34 cellular contexts compared by ENCODE assay signal in the genomic region with DNA sequence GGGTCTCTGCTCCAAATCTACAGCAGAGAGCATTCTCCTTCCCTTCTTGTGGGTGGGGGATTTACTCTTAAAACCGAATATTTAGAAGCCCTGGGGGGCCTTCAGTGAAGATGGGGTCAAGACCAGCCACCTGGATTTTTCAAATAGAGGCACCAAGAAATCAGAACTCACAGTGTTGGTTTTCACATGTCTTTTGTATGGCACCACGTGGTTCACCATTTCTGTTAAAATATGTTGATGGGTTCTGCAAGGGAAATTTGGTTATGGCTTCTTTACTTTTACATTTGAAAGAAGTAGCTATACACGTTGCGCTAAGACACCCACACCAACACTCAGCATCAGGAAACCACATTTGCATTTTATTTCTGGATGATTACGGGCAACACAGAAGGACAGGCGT.
"Had no signal": no experiment of that assay in that cellular context is flagged by ENCODE, and none has a peak within 500 bp of the region (broad histone marks: within the 10 kb centered on the region; RNA-seq: fewer than 3 reads in every experiment).

No MANE protein-coding gene starts in this region.

- H3K4me1 ChIP-seq: adrenal gland, ascending aorta, body of pancreas, breast epithelium had no signal

- H3K36me3 ChIP-seq: adrenal gland, ascending aorta, brain microvascular endothelial cell, breast epithelium, cardiac muscle cell had no signal

- H3K27ac ChIP-seq: adrenal gland, ascending aorta, body of pancreas, brain microvascular endothelial cell, breast epithelium, cardiac muscle cell had no signal

- DNase-seq: activated effector memory CD4-positive, alpha-beta T cell treated with anti-CD3 and anti-CD28 coated beads, Interleukin-2, amount 50 U/mL, for 16 hours; activated effector memory CD4-positive, alpha-beta T cell treated with Interleukin-2 at 50 U/mL for 16 hours; activated gamma-delta T cell; activated gamma-delta T cell treated with Interleukin-2 at 50 U/mL for 16 hours; activated naive CD4-positive, alpha-beta T cell; activated naive CD4-positive, alpha-beta T cell treated with anti-CD3 and anti-CD28 coated beads for 36 hours; activated naive CD4-positive, alpha-beta T cell treated with anti-CD3 and anti-CD28 coated beads, Interleukin-2, amount 10 ng/mL, durations not matched to agents 7 days and 5 days; activated naive CD4-positive, alpha-beta T cell treated with anti-CD3 and anti-CD28 coated beads, Interleukin-2, amount 50 U/mL, for 16 hours; activated naive CD4-positive, alpha-beta T cell treated with Interleukin-2 at 50 U/mL for 16 hours; activated naive CD8-positive, alpha-beta T cell treated with anti-CD3 and anti-CD28 coated beads for 36 hours; activated naive CD8-positive, alpha-beta T cell treated with anti-CD3 and anti-CD28 coated beads, Interleukin-2, amount 10 ng/mL, durations not matched to agents 7 days and 5 days; activated naive CD8-positive, alpha-beta T cell treated with anti-CD3 and anti-CD28 coated beads, Interleukin-2, amount 50 U/mL, for 24 hours; activated T-cell treated with anti-CD3 and anti-CD28 coated beads, Interleukin-2, amount 50 U/mL, for 1 hour; activated T-cell treated with anti-CD3 and anti-CD28 coated beads, Interleukin-2, amount 50 U/mL, for 24 hours; activated T-cell treated with anti-CD3 and anti-CD28 coated beads, Interleukin-2, amount 50 U/mL, for 4 hours; activated T-cell treated with anti-CD3 and anti-CD28 coated beads, Interleukin-2, amount 50 U/mL, for 48 hours; activated T-cell treated with anti-CD3 and anti-CD28 coated beads, Interleukin-2, amount 50 U/mL, for 72 hours; adrenal gland; amniotic stem cell; amygdala; anterior cingulate cortex; aorta; body of pancreas; brain microvascular endothelial cell; caudate nucleus; central memory CD4-positive, alpha-beta T cell; cerebellar nuclear complex had no signal

- ATAC-seq: activated naive CD4-positive, alpha-beta T cell treated with anti-CD3 and anti-CD28 coated beads, Interleukin-2, amount 50 U/mL, for 72 hours; activated naive CD8-positive, alpha-beta T cell treated with anti-CD3 and anti-CD28 coated beads, Interleukin-2, amount 50 U/mL, for 24 hours; activated T-cell treated with anti-CD3 and anti-CD28 coated beads, Interleukin-2, amount 50 U/mL, for 4 hours; activated T-cell treated with anti-CD3 and anti-CD28 coated beads, Interleukin-2, amount 50 U/mL, for 72 hours; activated T-helper 17 cell treated with anti-CD3 and anti-CD28 coated beads, Interleukin-2, amount 50 U/mL, for 72 hours; body of pancreas had no signal

- H3K9me3 ChIP-seq: adrenal gland, ascending aorta, body of pancreas, breast epithelium had no signal

- FAIRE-seq: astrocyte, bronchial epithelial cell had no signal

- H3K27me3 ChIP-seq: adrenal gland, ascending aorta, body of pancreas, brain microvascular endothelial cell, breast epithelium, cardiac muscle cell had no signal

- H3K4me3 ChIP-seq: adrenal gland, ascending aorta, body of pancreas, breast epithelium, cardiac muscle cell had no signal
